Comparison of ENCODE assay signal across 8 cellular contexts in the genomic region with DNA sequence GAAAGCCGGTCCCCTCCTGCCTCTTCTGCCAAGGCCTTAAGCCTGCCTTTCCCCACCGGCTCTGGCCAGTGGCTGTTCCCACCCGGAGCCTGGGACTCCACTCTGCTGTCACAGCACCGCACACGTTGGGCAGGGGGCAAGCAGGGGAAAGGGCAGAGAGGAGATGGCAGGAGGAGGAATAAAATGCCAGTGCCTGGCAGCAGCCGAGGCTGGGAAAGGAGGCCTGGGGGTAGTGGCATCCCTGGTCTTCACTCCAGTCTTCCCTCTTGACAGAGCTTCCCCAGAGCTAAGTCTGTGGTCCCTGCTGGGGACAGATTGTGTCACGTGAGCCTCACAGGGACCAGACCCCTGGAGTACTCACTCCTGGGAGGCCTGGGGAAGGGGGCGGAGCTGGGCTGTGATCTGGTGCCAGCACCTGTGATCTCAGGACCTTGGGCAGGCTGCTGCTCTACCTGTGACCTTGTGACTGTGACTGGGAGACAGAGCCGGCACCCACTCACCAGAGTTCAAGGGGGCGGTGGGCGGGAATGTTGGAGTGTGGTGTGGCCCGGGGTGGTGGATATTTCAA.
DNase-seq lines count a peak whose midpoint lies in the region; ATAC-seq and TF ChIP-seq lines count a peak whose summit lies in the region.
"Had no signal": no experiment of that assay in that cellular context is flagged by ENCODE, and none has a peak within 500 bp of the region (broad histone marks: within the 10 kb centered on the region; RNA-seq: fewer than 3 reads in every experiment).

No MANE protein-coding gene starts in this region.

- no peak for TF ChIP-seq CTCF in HCT116 (IDR thresholded peaks at IDR 0.05 in 2 of 3, conservative IDR thresholded peaks at IDR 0.05 in 1 of 3; ENCODE audit: borderline replicate concordance in 1 of 3, insufficient read depth in 1 of 3, low read depth in 2 of 3, low read length in 2 of 3)
- TF ChIP-seq CTCF in thoracic aorta (IDR thresholded peaks at IDR 0.05) = no peak

- peaks cover 44 to 51% of the 10 kb centered on the region in 2 experiments for H3K4me1 ChIP-seq in HCT116 (ENCODE audit: control insufficient read depth in 1 of 2, insufficient read depth in 2 of 2, low read length in 2 of 2)
- H3K4me1 ChIP-seq in SJSA1 (replicated peaks) = peaks cover 28% of the 10 kb centered on the region
- H3K4me1 ChIP-seq in thoracic aorta (ENCODE audit: control insufficient read depth in 1 of 2, low read depth in 2 of 2) = peaks cover 17 to 30% of the 10 kb centered on the region in 2 donors

- TF ChIP-seq RAD21 in HCT116 (IDR thresholded peaks at IDR 0.05; ENCODE audit: low read depth) = no peak

- H3K27ac Mint-ChIP-seq in activated CD4-positive, alpha-beta T cell treated with anti-CD3 and anti-CD28 coated beads, Interleukin-2, amount 10 ng/mL, durations not matched to agents 7 days and 5 days = no peak overlapping the region
- H3K27ac Mint-ChIP-seq: natural killer cell treated with Interleukin-12 subunit alpha and Interleukin-12 subunit beta and Interleukin-15 and Interleukin-18, amount 100 ng/mL, for 72 hours had no signal

- no peak for DNase-seq in HCT116 (ENCODE audit: low read depth, low spot score)
- no peak for DNase-seq in SJSA1 (ENCODE audit: low read depth in 1 of 2, low spot score in 2 of 2)
- peak; percentile 63 for DNase-seq in left kidney (ENCODE audit: low read depth, low spot score)
- DNase-seq in thoracic aorta (ENCODE audit: low spot score) = no peak
- DNase-seq in activated CD4-positive, alpha-beta T cell treated with anti-CD3 and anti-CD28 coated beads, Interleukin-2, amount 10 ng/mL, durations not matched to agents 7 days and 5 days = no peak
- DNase-seq in NCI-H774 (lab: John Stamatoyannopoulos, UW) = no peak
- DNase-seq in kidney glomerular epithelial cell (lab: John Stamatoyannopoulos, UW) = no peak

- no peak for ATAC-seq in HCT116
- no peak for ATAC-seq in thoracic aorta (ENCODE audit: insufficient number of reproducible peaks, low FRiP score, low read depth)
- ATAC-seq: natural killer cell treated with Interleukin-12 subunit alpha and Interleukin-12 subunit beta and Interleukin-15 and Interleukin-18, amount 100 ng/mL, for 72 hours had no signal

- no peaks in the 10 kb centered on the region for H3K9me3 Mint-ChIP-seq in activated CD4-positive, alpha-beta T cell treated with anti-CD3 and anti-CD28 coated beads, Interleukin-2, amount 10 ng/mL, durations not matched to agents 7 days and 5 days

- no peaks in the 10 kb centered on the region for H3K27me3 Mint-ChIP-seq in activated CD4-positive, alpha-beta T cell treated with anti-CD3 and anti-CD28 coated beads, Interleukin-2, amount 10 ng/mL, durations not matched to agents 7 days and 5 days
- H3K27me3 Mint-ChIP-seq: natural killer cell treated with Interleukin-12 subunit alpha and Interleukin-12 subunit beta and Interleukin-15 and Interleukin-18, amount 100 ng/mL, for 72 hours had no signal

- no peaks in the 10 kb centered on the region for H3K36me3 ChIP-seq in HCT116 (ENCODE audit: control insufficient read depth in 1 of 2, insufficient read depth in 2 of 2, low read length in 2 of 2)
- H3K36me3 ChIP-seq in SJSA1 = no peaks in the 10 kb centered on the region
- H3K36me3 ChIP-seq in thoracic aorta = no peaks in the 10 kb centered on the region

- H3K36me3 Mint-ChIP-seq in activated CD4-positive, alpha-beta T cell treated with anti-CD3 and anti-CD28 coated beads, Interleukin-2, amount 10 ng/mL, durations not matched to agents 7 days and 5 days (ENCODE audit: low read depth) = no peaks in the 10 kb centered on the region

- H3K4me3 Mint-ChIP-seq in activated CD4-positive, alpha-beta T cell treated with anti-CD3 and anti-CD28 coated beads, Interleukin-2, amount 10 ng/mL, durations not matched to agents 7 days and 5 days = no peak overlapping the region
- H3K4me3 Mint-ChIP-seq: natural killer cell treated with Interleukin-12 subunit alpha and Interleukin-12 subunit beta and Interleukin-15 and Interleukin-18, amount 100 ng/mL, for 72 hours had no signal

- no peaks in the 10 kb centered on the region for H3K4me1 Mint-ChIP-seq in activated CD4-positive, alpha-beta T cell treated with anti-CD3 and anti-CD28 coated beads, Interleukin-2, amount 10 ng/mL, durations not matched to agents 7 days and 5 days

- no peaks in the 10 kb centered on the region for H3K27me3 ChIP-seq in HCT116 (ENCODE audit: insufficient read depth, low read length)
- no peaks in the 10 kb centered on the region for H3K27me3 ChIP-seq in SJSA1 (replicated peaks)
- no peaks in the 10 kb centered on the region for H3K27me3 ChIP-seq in thoracic aorta (replicated peaks; ENCODE audit: insufficient read depth)

- H3K9me3 ChIP-seq in HCT116 (ENCODE audit: control insufficient read depth in 1 of 2, insufficient read depth in 1 of 2, low read depth in 1 of 2, low read length in 2 of 2) (no peaks in the 10 kb centered on the region), SJSA1 (replicated peaks) (no peaks in the 10 kb centered on the region), thoracic aorta (no peaks in the 10 kb centered on the region)

- peak overlapping the region in 1 of 2 experiments; percentile 50; a peak in 2 of 4 replicates for H3K4me3 ChIP-seq in HCT116 (replicated peaks in 1 of 2; ENCODE audit: low read depth in 1 of 2, low read length in 2 of 2)
- H3K4me3 ChIP-seq in SJSA1 = no peak overlapping the region
- H3K4me3 ChIP-seq in thoracic aorta = no peak overlapping the region

- intact Hi-C loops in HCT116 (cut with micrococcal nuclease) = no loop called here

- H3K27ac ChIP-seq in HCT116 (ENCODE audit: low read depth, low read length) (peak overlapping the region; percentile 81), SJSA1 (peak overlapping the region; percentile 80; the same call in 1 of the 2 replicates), thoracic aorta (peak overlapping the region; percentile 81 to 82)

- POLR2A ChIA-PET in HCT116 (lab: Charles Lee) = interaction anchor here (1.1 kb wide), 1 partner anchor 37 kb away, joined by 3 read pairs; no protein-coding TSS in a partner anchor
- POLR2A ChIA-PET in activated CD4-positive, alpha-beta T cell treated with anti-CD3 and anti-CD28 coated beads, Interleukin-2, amount 10 ng/mL, durations not matched to agents 7 days and 5 days (lab: Charles Lee) = no interaction called here

- H3K4me2 ChIP-seq in HCT116 (ENCODE audit: low read length) = peak overlapping the region; percentile 87

- CTCF ChIA-PET in HCT116 (lab: Charles Lee) = interaction anchor here (3.1 kb wide), 1 partner anchor 24 kb away, joined by 33 read pairs; no protein-coding TSS in a partner anchor
- CTCF ChIA-PET in activated CD4-positive, alpha-beta T cell treated with anti-CD3 and anti-CD28 coated beads, Interleukin-2, amount 10 ng/mL, durations not matched to agents 7 days and 5 days (lab: Charles Lee) = no interaction called here

- no peaks in the 10 kb centered on the region for H3K9me2 ChIP-seq in HCT116 (ENCODE audit: insufficient read depth)

- BruUV-seq in HCT116 (replicated peaks; lab: Mats Ljungman, UMichigan) = no TSS peak

- H3K9ac ChIP-seq in HCT116 (ENCODE audit: low read length) = peak overlapping the region; percentile 60

- no peak overlapping the region for H2AFZ ChIP-seq in HCT116 (ENCODE audit: low read depth, low read length, poor library complexity, severe bottlenecking)

- no peaks in the 10 kb centered on the region for H3K79me2 ChIP-seq in HCT116 (ENCODE audit: insufficient read depth, low read length)

- RAD21 ChIA-PET in HCT116 (lab: Charles Lee; ENCODE audit: low non-redundant PET in 1 of 2, low total read pairs in 2 of 2, uncharacterized antibody in 2 of 2, unreplicated experiment in 2 of 2) = interaction anchor here in 1 of 2 experiments (1.8 to 2.1 kb wide), 2 partner anchors 24 to 37 kb away, joined by 8 to 10 read pairs; no protein-coding TSS in a partner anchor

- no peaks in the 10 kb centered on the region for H4K20me1 ChIP-seq in HCT116 (ENCODE audit: insufficient read depth)

- TF ChIP-seq POLR2A in HCT116 (IDR thresholded peaks at IDR 0.05; ENCODE audit: borderline replicate concordance, extremely low read depth, insufficient read depth, insufficient read length) = no peak

TF ChIP-seq in HCT116, 20 proteins besides CTCF, POLR2A, EP300 and RAD21:
- TF ChIP-seq CEBPB (IDR thresholded peaks at IDR 0.05; ENCODE audit: low read depth) (no peak), ZFX (IDR thresholded peaks at IDR 0.05) (no peak), SIN3A (IDR thresholded peaks at IDR 0.05; ENCODE audit: low read depth) (no peak), YY1 (IDR thresholded peaks at IDR 0.05; ENCODE audit: extremely low read depth, insufficient replicate concordance, low read depth, low read length) (no peak), EZH2phosphoT487 (IDR thresholded peaks at IDR 0.05; ENCODE audit: borderline replicate concordance) (no peak), TCF7L2 (IDR thresholded peaks at IDR 0.05; ENCODE audit: borderline replicate concordance, extremely low read depth, insufficient read depth, insufficient read length) (peak; percentile 93), ELF1 (IDR thresholded peaks at IDR 0.05; ENCODE audit: borderline replicate concordance, low read depth) (no peak)
TF ChIP-seq in HCT116: peak in this region for 1.
